Comparison of ENCODE assay signal across 8 cellular contexts in the genomic region with DNA sequence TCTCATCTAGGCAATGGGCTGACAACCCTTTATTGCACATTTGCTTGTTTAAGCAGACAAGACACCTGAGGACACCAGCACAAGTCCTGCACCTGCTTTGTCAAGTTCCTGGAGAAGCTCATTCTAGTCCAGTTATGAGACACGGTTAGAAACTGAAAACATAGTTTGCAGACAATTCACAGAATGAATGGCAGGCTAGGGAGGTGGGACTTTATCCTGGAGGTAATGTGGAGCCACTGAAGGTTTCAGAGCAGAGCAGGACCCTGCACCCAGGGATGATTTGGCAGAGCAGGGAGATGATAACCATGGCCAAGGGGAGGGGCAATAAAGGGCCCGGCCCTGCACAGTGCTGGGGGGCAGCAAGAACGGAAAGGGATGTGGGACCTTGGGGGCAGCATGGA.
DNase-seq lines count a peak whose midpoint lies in the region; ATAC-seq and TF ChIP-seq lines count a peak whose summit lies in the region.

No MANE protein-coding gene starts in this region.

- H3K4me3 Mint-ChIP-seq in nephron progenitor cell = no peak overlapping the region

- ATAC-seq in GM18868 (IDR thresholded peaks at IDR 0.05; ENCODE audit: unreplicated experiment) (peak; percentile 50), GM21619 (IDR thresholded peaks at IDR 0.05; ENCODE audit: unreplicated experiment) (peak; percentile 33), HG03520 (IDR thresholded peaks at IDR 0.05; ENCODE audit: unreplicated experiment) (peak; percentile 46)

- H3K4me1 Mint-ChIP-seq in nephron progenitor cell = peaks cover 41% of the 10 kb centered on the region

- peak overlapping the region; percentile 29 for H3K27ac Mint-ChIP-seq in nephron progenitor cell

- H3K36me3 Mint-ChIP-seq in nephron progenitor cell (ENCODE audit: low read depth) = peaks cover 27% of the 10 kb centered on the region

- H3K27me3 Mint-ChIP-seq in nephron progenitor cell (ENCODE audit: low read depth, poor library complexity) = peaks cover 4% of the 10 kb centered on the region

- TF ChIP-seq CTCF in nephron progenitor cell (IDR thresholded peaks at IDR 0.05) = no peak

- no peaks in the 10 kb centered on the region for H3K9me3 Mint-ChIP-seq in nephron progenitor cell

- DNase-seq in nephron progenitor cell = no peak
- no peak for DNase-seq in NCI-H774 (lab: John Stamatoyannopoulos, UW)
- no peak for DNase-seq in kidney tubule cell (ENCODE audit: low spot score)
- no peak for DNase-seq in NCI-H446 treated with DMSO at 0.1 percent for 48 hours (lab: John Stamatoyannopoulos, UW)
- no peak for DNase-seq in hepatic stellate cell (ENCODE audit: low spot score)
